Comparison of ENCODE assay signal across 8 cellular contexts in genomic region chr7:5594616-5595544, GRCh38. TPM values are rescaled to one million over a fixed set of nuclear protein-coding genes. Genes with fewer than 3 reads are reported as not detected.
DNase-seq lines count a peak whose midpoint lies in the region; ATAC-seq, FAIRE-seq and TF ChIP-seq lines count a peak whose summit lies in the region.

No MANE protein-coding gene starts in this region.

- POLR2A ChIA-PET in CD4-positive, alpha-beta memory T cell (lab: Charles Lee; ENCODE audit: partially characterized antibody), result interaction anchor here (1.3 kb wide), 1 partner anchor 99 kb away, joined by 3 read pairs; no protein-coding TSS in a partner anchor

- intact Hi-C loops in CD4-positive, alpha-beta memory T cell (cut with micrococcal nuclease), result no loop called here
- intact Hi-C loops in pancreas (cut with DNase I), result no loop called here

- no peaks in the 10 kb centered on the region for H3K9me3 ChIP-seq in CD4-positive, alpha-beta memory T cell (ENCODE audit: control insufficient read depth in 1 of 2, low read length in 2 of 2)
- no peaks in the 10 kb centered on the region for H3K9me3 ChIP-seq in pancreas

- H3K9me3 Mint-ChIP-seq in CD4-positive, alpha-beta memory T cell, result no peaks in the 10 kb centered on the region

- DNase-seq in CD4-positive, alpha-beta memory T cell, result no peak
- DNase-seq in HCEC 1CT (peak; percentile 53), UCSD-AML1 (lab: John Stamatoyannopoulos, UW; ENCODE audit: unreplicated experiment) (peak; percentile 35), fibroblast of mammary gland (ENCODE audit: low read depth) (peak; percentile 56), pancreas (no peak)

- H3K27me3 Mint-ChIP-seq in CD4-positive, alpha-beta memory T cell, result peaks cover 9 to 16% of the 10 kb centered on the region in 2 donors

- no peaks in the 10 kb centered on the region for H3K36me3 Mint-ChIP-seq in CD4-positive, alpha-beta memory T cell

- peak overlapping the region in 1 of 2 donors; percentile 6 for H3K4me3 ChIP-seq in CD4-positive, alpha-beta memory T cell (ENCODE audit: low read length in 2 of 2)
- H3K4me3 ChIP-seq in fibroblast of mammary gland (ENCODE audit: control insufficient read depth, low read depth, low read length) (peak overlapping the region; percentile 76), pancreas (peak overlapping the region; percentile 26 to 57 (median 32))

- peaks cover 37% of the 10 kb centered on the region for H3K4me1 ChIP-seq in CD4-positive, alpha-beta memory T cell (ENCODE audit: insufficient read depth, low read length)
- peaks cover 0 to 17% (median 7%) of the 10 kb centered on the region in 3 donors for H3K4me1 ChIP-seq in pancreas

- no peak overlapping the region for H3K27ac ChIP-seq in CD4-positive, alpha-beta memory T cell (ENCODE audit: low read depth, low read length)
- peak overlapping the region in 1 of 4 donors; percentile 23 for H3K27ac ChIP-seq in pancreas

- TF ChIP-seq CTCF in fibroblast of mammary gland (conservative IDR thresholded peaks at IDR 0.05; ENCODE audit: control insufficient read depth, insufficient read depth, low read depth, low read length) (no peak), pancreas (IDR thresholded peaks at IDR 0.05) (no peak)

- no peak for FAIRE-seq in pancreas (lab: Jason Lieb, UNC)

- H3K27ac Mint-ChIP-seq in CD4-positive, alpha-beta memory T cell, result peak overlapping the region in 3 of 7 donors; percentile 20 to 64 (median 36)

- H3K4me1 Mint-ChIP-seq in CD4-positive, alpha-beta memory T cell, result peaks cover 8 to 30% (median 16%) of the 10 kb centered on the region in 4 donors

- H3K4me3 Mint-ChIP-seq in CD4-positive, alpha-beta memory T cell, result peak overlapping the region; percentile 56 to 79 (median 72)

- peaks cover 15% of the 10 kb centered on the region for H3K27me3 ChIP-seq in CD4-positive, alpha-beta memory T cell (ENCODE audit: insufficient read depth, low read length)
- H3K27me3 ChIP-seq in pancreas, result peaks cover 0 to 11% (median 1%) of the 10 kb centered on the region in 4 donors

- CTCF ChIA-PET in CD4-positive, alpha-beta memory T cell (lab: Charles Lee; ENCODE audit: partially characterized antibody), result interaction anchor here (0.8 kb wide), 1 partner anchor 70 kb away, joined by 3 read pairs; no protein-coding TSS in a partner anchor

- WGBS in pancreas, 2 donors, result 10 to 22% methylated on average over 28 to 54 of the region's 54 CpGs

- no peaks in the 10 kb centered on the region for H3K36me3 ChIP-seq in CD4-positive, alpha-beta memory T cell (ENCODE audit: insufficient read depth, low read length)
- no peaks in the 10 kb centered on the region for H3K36me3 ChIP-seq in pancreas

- ATAC-seq in pancreas (no peak), GM21515 (IDR thresholded peaks at IDR 0.05; ENCODE audit: unreplicated experiment) (no peak), GM18861 (IDR thresholded peaks at IDR 0.05; ENCODE audit: unreplicated experiment) (no peak), GM19395 (IDR thresholded peaks at IDR 0.05; ENCODE audit: unreplicated experiment) (no peak)

RNA-seq across cellular contexts. Expression of gene FSCN1, which starts 2.3 kb away (rescaled TPM):
- total RNA-seq in CD4-positive, alpha-beta memory T cell, result 1 to 10 TPM; 1.0 to 1.3 TPM
- under 1 TPM; 0.14 to 0.53 TPM for polyA plus RNA-seq in CD4-positive, alpha-beta memory T cell
- 10 to 100 TPM in 1 of 6 donors, 1 to 10 TPM in 5; 1.8 to 17.4 (median 5.9) TPM for total RNA-seq in pancreas
- polyA plus RNA-seq in pancreas, result 1 to 10 TPM; 6.9 to 7.7 TPM

Comparison
In these comparisons a context has a peak if more than half of its experiments do, and no peak if none do; other contexts are left out.
1. DNase-seq: peak in HCEC 1CT (single experiment), UCSD-AML1 (single experiment) and fibroblast of mammary gland (single experiment); none in CD4-positive, alpha-beta memory T cell (0 of 5) and pancreas (0 of 6).